35 cellular contexts compared by ENCODE assay signal in the genomic region with DNA sequence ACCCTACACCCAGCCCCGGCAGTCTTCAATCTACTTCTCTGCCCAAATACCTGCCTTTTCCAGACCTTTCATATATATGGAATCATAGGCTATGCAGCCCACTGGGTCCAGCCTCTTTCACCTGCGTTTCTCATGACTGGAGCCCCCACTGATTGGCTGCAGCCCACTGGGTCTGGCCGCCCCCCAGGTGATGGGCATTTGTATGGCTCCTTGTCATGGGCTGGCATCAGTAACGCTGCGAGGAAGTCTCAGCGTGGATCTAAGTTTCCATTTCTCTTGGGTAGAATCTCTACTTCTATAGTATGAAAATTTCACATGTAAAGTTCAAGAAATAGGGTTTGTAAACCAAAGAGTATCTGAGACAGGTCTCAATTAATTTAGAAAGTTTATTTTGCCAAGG.
"Had no signal": no experiment of that assay in that cellular context is flagged by ENCODE, and none has a peak within 500 bp of the region (broad histone marks: within the 10 kb centered on the region; RNA-seq: fewer than 3 reads in every experiment).

No MANE protein-coding gene starts in this region.

- H3K9ac ChIP-seq: KMS-11 had no signal

- H3K4me3 ChIP-seq: MG63 had no signal

- H3K36me3 ChIP-seq: MG63 had no signal

- H3K4me2 ChIP-seq: KMS-11 had no signal

- DNase-seq: Karpas-422, Kasumi-1, KBM-7, KG1, MG63, MM.1S, MV-4-11, NCI-H1048, NCI-H1092, NCI-H1092 treated with DMSO at 0.1 percent for 48 hours, NCI-H1105, NCI-H1105 treated with DMSO at 0.1 percent for 48 hours, NCI-H1417, NCI-H1417 treated with DMSO at 0.1 percent for 48 hours, NCI-H1436, NCI-H1436 treated with DMSO at 0.1 percent for 48 hours, NCI-H146, NCI-H1694, NCI-H1694 treated with DMSO at 0.1 percent for 48 hours, NCI-H187, NCI-H187 treated with DMSO at 0.1 percent for 48 hours, NCI-H1930, NCI-H2029, NCI-H2029 treated with DMSO at 0.1 percent for 48 hours, NCI-H2081, NCI-H2081 treated with DMSO at 0.1 percent for 48 hours, NCI-H2107, NCI-H2171, NCI-H2171 treated with DMSO at 0.1 percent for 48 hours, NCI-H2227 treated with DMSO at 0.1 percent for 48 hours, NCI-H226, NCI-H345, NCI-H446, NCI-H446 treated with DMSO at 0.1 percent for 48 hours had no signal

- H3K27ac ChIP-seq: KMS-11 had no signal

- H3K9me3 ChIP-seq: MG63 had no signal
